ENCODE assay signal across 15 cellular contexts in genomic region chr1:199404191-199404590, GRCh38.
DNase-seq lines count a peak whose midpoint lies in the region; ATAC-seq and TF ChIP-seq lines count a peak whose summit lies in the region.
"Had no signal": no experiment of that assay in that cellular context is flagged by ENCODE, and none has a peak within 500 bp of the region (broad histone marks: within the 10 kb centered on the region; RNA-seq: fewer than 3 reads in every experiment).

No MANE protein-coding gene starts in this region.

- no peak overlapping the region for H3K4me3 ChIP-seq in AG04450 (ENCODE audit: low read depth, low read length)
- no peak overlapping the region for H3K4me3 ChIP-seq in HCT116 (replicated peaks in 1 of 2; ENCODE audit: low read depth in 1 of 2, low read length in 2 of 2)
- no peak overlapping the region for H3K4me3 ChIP-seq in fibroblast of villous mesenchyme (ENCODE audit: low read depth, low read length)
- H3K4me3 ChIP-seq: colonic mucosa, lung had no signal

- no peak for TF ChIP-seq RAD21 in HCT116 (IDR thresholded peaks at IDR 0.05; ENCODE audit: low read depth)

- H3K36me3 ChIP-seq in HCT116 (ENCODE audit: control insufficient read depth in 1 of 2, insufficient read depth in 2 of 2, low read length in 2 of 2), result no peaks in the 10 kb centered on the region
- H3K36me3 ChIP-seq: colonic mucosa had no signal

- TF ChIP-seq CTCF in AG04450 (IDR thresholded peaks at IDR 0.05; ENCODE audit: low read depth, low read length) (no peak), HCT116 (IDR thresholded peaks at IDR 0.05 in 2 of 3, conservative IDR thresholded peaks at IDR 0.05 in 1 of 3; ENCODE audit: borderline replicate concordance in 1 of 3, insufficient read depth in 1 of 3, low read depth in 2 of 3, low read length in 2 of 3) (no peak), fibroblast of villous mesenchyme (IDR thresholded peaks at IDR 0.05; ENCODE audit: insufficient read depth, low read depth, low read length) (no peak)

- no peaks in the 10 kb centered on the region for H3K27me3 ChIP-seq in AG04450 (ENCODE audit: control insufficient read depth, insufficient read depth, low read length)
- H3K27me3 ChIP-seq in HCT116 (ENCODE audit: insufficient read depth, low read length), result no peaks in the 10 kb centered on the region
- H3K27me3 ChIP-seq: colonic mucosa had no signal

- no peak overlapping the region for H3K9ac ChIP-seq in HCT116 (ENCODE audit: low read length)

- no peaks in the 10 kb centered on the region for H3K79me2 ChIP-seq in HCT116 (ENCODE audit: insufficient read depth, low read length)

- H3K4me2 ChIP-seq in HCT116 (ENCODE audit: low read length), result no peak overlapping the region

- POLR2A ChIA-PET in AG04450 (lab: Yijun Ruan, JAX), result no interaction called here
- POLR2A ChIA-PET in HCT116 (lab: Charles Lee), result no interaction called here

- H3K4me1 ChIP-seq in HCT116 (ENCODE audit: control insufficient read depth in 1 of 2, insufficient read depth in 2 of 2, low read length in 2 of 2), result no peaks in the 10 kb centered on the region
- H3K4me1 ChIP-seq: colonic mucosa had no signal

- no peak for TF ChIP-seq POLR2A in HCT116 (IDR thresholded peaks at IDR 0.05; ENCODE audit: borderline replicate concordance, extremely low read depth, insufficient read depth, insufficient read length)

- no peaks in the 10 kb centered on the region for H3K9me2 ChIP-seq in HCT116 (ENCODE audit: insufficient read depth)

- ATAC-seq in HCT116, result no peak
- ATAC-seq in HG03280 (IDR thresholded peaks at IDR 0.05; ENCODE audit: unreplicated experiment), result no peak
- ATAC-seq: esophagus mucosa, sciatic nerve had no signal

- CTCF ChIA-PET in AG04450 (lab: Charles Lee), result interaction anchor here (0.7 kb wide), 1 partner anchor 303 kb away, joined by 3 read pairs; no protein-coding TSS in a partner anchor
- CTCF ChIA-PET in HCT116 (lab: Charles Lee), result no interaction called here

- BruUV-seq in HCT116 (replicated peaks; lab: Mats Ljungman, UMichigan), result no TSS peak

- H3K27ac ChIP-seq in AG04450 (ENCODE audit: low read depth, low read length) (no peak overlapping the region), HCT116 (ENCODE audit: low read depth, low read length) (no peak overlapping the region)
- H3K27ac ChIP-seq: colonic mucosa had no signal

- intact Hi-C loops in HCT116 (cut with micrococcal nuclease), result no loop called here

- H3K9me3 ChIP-seq in AG04450 (ENCODE audit: control insufficient read depth, insufficient read depth, low read length) (no peaks in the 10 kb centered on the region), HCT116 (ENCODE audit: control insufficient read depth in 1 of 2, insufficient read depth in 1 of 2, low read depth in 1 of 2, low read length in 2 of 2) (no peaks in the 10 kb centered on the region)
- H3K9me3 ChIP-seq: colonic mucosa had no signal

- DNase-seq in AG04450 (ENCODE audit: low read depth, low spot score) (peak; percentile 7), HCT116 (ENCODE audit: low read depth, low spot score) (no peak), astrocyte of the hippocampus (ENCODE audit: low read depth, low spot score) (peak; percentile 73), fibroblast of villous mesenchyme (ENCODE audit: low read depth) (peak; percentile 6), kidney glomerular epithelial cell (lab: John Stamatoyannopoulos, UW) (no peak), OCI-M1 (lab: John Stamatoyannopoulos, UW) (no peak), NCI-H2227 (lab: John Stamatoyannopoulos, UW; ENCODE audit: unreplicated experiment) (no peak)
- DNase-seq: activated CD4-positive, alpha-beta T cell treated with anti-CD3 and anti-CD28 coated beads for 1 hour; colonic mucosa; NCI-H1694 treated with DMSO at 0.1 percent for 48 hours; NCI-H748 treated with DMSO at 0.1 percent for 48 hours had no signal

- no peaks in the 10 kb centered on the region for H4K20me1 ChIP-seq in HCT116 (ENCODE audit: insufficient read depth)

- RAD21 ChIA-PET in HCT116 (lab: Charles Lee; ENCODE audit: low non-redundant PET in 1 of 2, low total read pairs in 2 of 2, uncharacterized antibody in 2 of 2, unreplicated experiment in 2 of 2), result no interaction called here

- peak overlapping the region; percentile 47 for H2AFZ ChIP-seq in HCT116 (ENCODE audit: low read depth, low read length, poor library complexity, severe bottlenecking)

TF ChIP-seq in HCT116, 20 proteins besides CTCF, POLR2A, EP300 and RAD21:
- TF ChIP-seq REST (IDR thresholded peaks at IDR 0.05; ENCODE audit: low read depth) (no peak), CBX3 (IDR thresholded peaks at IDR 0.05; ENCODE audit: low read depth) (no peak), EZH2 (IDR thresholded peaks at IDR 0.05) (no peak), SRF (IDR thresholded peaks at IDR 0.05; ENCODE audit: low read depth) (no peak), ZBTB33 (IDR thresholded peaks at IDR 0.05; ENCODE audit: extremely low read depth, insufficient replicate concordance, low read length) (no peak), POLR2AphosphoS5 (IDR thresholded peaks at IDR 0.05; ENCODE audit: low read depth, low read length) (no peak)

Comparison
In these comparisons a context has a peak if more than half of its experiments do, and no peak if none do; other contexts are left out.
1. DNase-seq: peak in AG04450 (single experiment), astrocyte of the hippocampus (single experiment) and fibroblast of villous mesenchyme (single experiment); none in HCT116 (single experiment), kidney glomerular epithelial cell (single experiment), OCI-M1 (single experiment) and NCI-H2227 (single experiment).